Comparison of ENCODE assay signal across 4 cellular contexts in the genomic region with DNA sequence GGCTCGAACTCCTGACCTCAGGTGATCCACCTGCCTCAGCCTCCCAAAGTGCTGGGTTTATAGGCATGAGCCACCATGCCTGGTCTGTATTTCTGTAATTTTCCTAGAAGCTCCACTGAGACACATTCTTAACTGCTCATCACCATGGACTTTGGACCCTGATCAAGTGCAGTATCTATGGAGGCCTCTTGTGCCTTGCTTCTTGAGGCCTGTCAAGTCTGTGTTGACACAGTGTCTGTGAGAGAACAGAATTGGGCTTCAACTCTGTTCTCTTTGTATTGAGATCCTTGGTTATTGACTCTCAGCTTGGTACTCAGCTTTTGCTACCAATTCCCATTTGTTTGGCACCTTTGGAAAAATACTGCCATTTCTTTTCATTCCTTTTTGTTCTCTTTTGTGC.
DNase-seq lines count a peak whose midpoint lies in the region; ATAC-seq, FAIRE-seq and TF ChIP-seq lines count a peak whose summit lies in the region.
"Not testable (repeated sequence)": the region's sequence is repeated elsewhere in the genome, so short reads cannot be mapped to it uniquely, and the experiment has no call there.

No MANE protein-coding gene starts in this region.

- H3K27ac ChIP-seq in HCT116 (ENCODE audit: low read depth, low read length); H1 (ENCODE audit: low read depth, low read length): not testable (repeated sequence)
- peak overlapping the region; percentile 11 for H3K27ac ChIP-seq in hepatocyte

- H3K14ac ChIP-seq in H1 (ENCODE audit: insufficient read length), result not testable (repeated sequence)

- not testable (repeated sequence) for H4K5ac ChIP-seq in H1 (ENCODE audit: insufficient read length, low read depth, low read length)

- H3K79me2 ChIP-seq in HCT116 (ENCODE audit: insufficient read depth, low read length); H1 (ENCODE audit: control insufficient read depth in 1 of 2, insufficient read depth in 2 of 2, low read length in 2 of 2); hepatocyte: not testable (repeated sequence)

- not testable (repeated sequence) for H2BK5ac ChIP-seq in H1 (ENCODE audit: low read depth, low read length)

- H2BK20ac ChIP-seq in H1 (ENCODE audit: low read length), result peak overlapping the region; percentile 72; the same call in 1 of the 2 replicates

- H3K4me2 ChIP-seq in HCT116 (ENCODE audit: low read length), result peak overlapping the region; percentile 28; the same call in 1 of the 2 replicates
- H3K4me2 ChIP-seq in H1 (ENCODE audit: insufficient read depth in 1 of 2, low read depth in 2 of 2, low read length in 2 of 2); hepatocyte: not testable (repeated sequence)

- POLR2A ChIA-PET in HCT116 (lab: Charles Lee); H1 (lab: Charles Lee; ENCODE audit: partially characterized antibody): not testable (repeated sequence)

- H2BK12ac ChIP-seq in H1 (ENCODE audit: low read depth, low read length), result not testable (repeated sequence)

- H2BK15ac ChIP-seq in H1 (ENCODE audit: low read length), result not testable (repeated sequence)

- H3K27me3 ChIP-seq in HCT116 (ENCODE audit: insufficient read depth, low read length); H1 (replicated peaks in 1 of 4; ENCODE audit: control insufficient read depth in 3 of 4, extremely low read depth in 1 of 4, insufficient read depth in 3 of 4, low read length in 3 of 4); hepatocyte: not testable (repeated sequence)

- TF ChIP-seq POLR2A in HCT116 (IDR thresholded peaks at IDR 0.05; ENCODE audit: borderline replicate concordance, extremely low read depth, insufficient read depth, insufficient read length); H1 (IDR thresholded peaks at IDR 0.05; ENCODE audit: control extremely low read depth in 1 of 2, low read depth in 2 of 2, low read length in 2 of 2): not testable (repeated sequence)

- H3K79me1 ChIP-seq in H1 (ENCODE audit: low read depth, low read length), result not testable (repeated sequence)

- not testable (repeated sequence) for H2BK120ac ChIP-seq in H1 (replicated peaks; ENCODE audit: low read depth, low read length)

- not testable (repeated sequence) for H3K36me3 ChIP-seq in HCT116 (ENCODE audit: control insufficient read depth in 1 of 2, insufficient read depth in 2 of 2, low read length in 2 of 2); H1 (ENCODE audit: control insufficient read depth in 2 of 4, insufficient read depth in 4 of 4, low read length in 3 of 4); hepatocyte (replicated peaks; ENCODE audit: insufficient read depth, low read depth)

- not testable (repeated sequence) for H3K18ac ChIP-seq in H1 (ENCODE audit: extremely low read depth, low read length)

- H3K9me3 ChIP-seq in HCT116 (ENCODE audit: control insufficient read depth in 1 of 2, insufficient read depth in 1 of 2, low read depth in 1 of 2, low read length in 2 of 2); H1 (ENCODE audit: insufficient read depth in 2 of 2, low read depth in 1 of 2, low read length in 1 of 2); hepatocyte (ENCODE audit: low read depth): not testable (repeated sequence)

- H4K91ac ChIP-seq in H1 (replicated peaks; ENCODE audit: insufficient read length, low read length), result not testable (repeated sequence)

- TF ChIP-seq RAD21 in HCT116 (IDR thresholded peaks at IDR 0.05; ENCODE audit: low read depth); H1 (IDR thresholded peaks at IDR 0.05 in 1 of 2, conservative IDR thresholded peaks at IDR 0.05 in 1 of 2; ENCODE audit: low read depth in 2 of 2, low read length in 2 of 2): not testable (repeated sequence)

- not testable (repeated sequence) for H2AK5ac ChIP-seq in H1 (ENCODE audit: low read depth, low read length)

- not testable (repeated sequence) for H3K4me1 ChIP-seq in HCT116 (ENCODE audit: control insufficient read depth in 1 of 2, insufficient read depth in 2 of 2, low read length in 2 of 2); H1 (replicated peaks in 1 of 4; ENCODE audit: control insufficient read depth in 3 of 4, insufficient read depth in 4 of 4, low read length in 3 of 4); hepatocyte (ENCODE audit: insufficient read depth)

- not testable (repeated sequence) for H3K23ac ChIP-seq in H1 (ENCODE audit: insufficient read length)

- not testable (repeated sequence) for H3K4me3 ChIP-seq in HCT116 (replicated peaks in 1 of 2; ENCODE audit: low read depth in 1 of 2, low read length in 2 of 2); H1 (ENCODE audit: extremely low read depth in 1 of 4, insufficient read depth in 2 of 4, low read depth in 3 of 4, low read length in 4 of 4); hepatocyte

- H3K56ac ChIP-seq in H1 (replicated peaks; ENCODE audit: insufficient read length, low read depth, low read length), result not testable (repeated sequence)

- CTCF ChIA-PET in HCT116 (lab: Charles Lee); H1 (lab: Charles Lee; ENCODE audit: partially characterized antibody): not testable (repeated sequence)

- ATAC-seq in HCT116, result not testable (repeated sequence)

- not testable (repeated sequence) for H3K23me2 ChIP-seq in H1 (ENCODE audit: low read depth, low read length)

- H3K9ac ChIP-seq in HCT116 (ENCODE audit: low read length); H1 (replicated peaks in 1 of 4; ENCODE audit: extremely low read depth in 1 of 4, low read depth in 3 of 4, low read length in 3 of 4): not testable (repeated sequence)

- not testable (repeated sequence) for H3K9me2 ChIP-seq in HCT116 (ENCODE audit: insufficient read depth); hepatocyte (replicated peaks; ENCODE audit: insufficient read depth)

- TF ChIP-seq CTCF in HCT116 (IDR thresholded peaks at IDR 0.05 in 2 of 3, conservative IDR thresholded peaks at IDR 0.05 in 1 of 3; ENCODE audit: borderline replicate concordance in 1 of 3, insufficient read depth in 1 of 3, low read depth in 2 of 3, low read length in 2 of 3); H1 (IDR thresholded peaks at IDR 0.05; ENCODE audit: control extremely low read depth in 1 of 3, insufficient read depth in 1 of 3, low read depth in 1 of 3, low read length in 3 of 3); hepatocyte (IDR thresholded peaks at IDR 0.05; ENCODE audit: poor library complexity): not testable (repeated sequence)

- not testable (repeated sequence) for TF ChIP-seq EP300 in H1 (IDR thresholded peaks at IDR 0.05; ENCODE audit: borderline replicate concordance in 1 of 2, low read depth in 2 of 2, low read length in 2 of 2)

- not testable (repeated sequence) for H3K4ac ChIP-seq in H1 (replicated peaks; ENCODE audit: insufficient read length, low read depth, low read length)

- intact Hi-C loops in HCT116 (cut with micrococcal nuclease), result not testable (repeated sequence)

- H2AFZ ChIP-seq in HCT116 (ENCODE audit: low read depth, low read length, poor library complexity, severe bottlenecking); H1 (ENCODE audit: low read length); hepatocyte: not testable (repeated sequence)

- not testable (repeated sequence) for BruUV-seq in HCT116 (replicated peaks; lab: Mats Ljungman, UMichigan)

- H4K8ac ChIP-seq in H1 (ENCODE audit: extremely low read depth, insufficient read depth, low read length), result not testable (repeated sequence)

- not testable (repeated sequence) for FAIRE-seq in H1 (lab: Jason Lieb, UNC)

- RAD21 ChIA-PET in HCT116 (lab: Charles Lee; ENCODE audit: low non-redundant PET in 1 of 2, low total read pairs in 2 of 2, uncharacterized antibody in 2 of 2, unreplicated experiment in 2 of 2), result not testable (repeated sequence)

- 94% methylated on average over 1 of the region's 1 CpG; no CpG with 5 or more reads in 1 of the 2 experiments for WGBS in H1 (ENCODE audit: extremely low coverage in 1 of 2, insufficient coverage in 1 of 2, insufficient read length in 1 of 2, insufficient replicate concordance in 2 of 2, low coverage in 1 of 2, low lambda C conversion rate in 2 of 2, missing lambda C conversion rate in 1 of 2), 2 experiments
- WGBS in hepatocyte (ENCODE audit: low lambda C conversion rate, missing lambda C conversion rate), result 89% methylated on average over 1 of the region's 1 CpG

- DNase-seq in HCT116 (ENCODE audit: low read depth, low spot score); H1 (ENCODE audit: low read depth in 1 of 2, low spot score in 2 of 2): not testable (repeated sequence)
- DNase-seq in hepatocyte (ENCODE audit: low spot score) (peak; percentile 64), renal cortical epithelial cell (ENCODE audit: low read depth) (peak; percentile 41)

- H4K20me1 ChIP-seq in HCT116 (ENCODE audit: insufficient read depth); H1 (replicated peaks in 1 of 2; ENCODE audit: control insufficient read depth in 1 of 2, insufficient read depth in 2 of 2, low read length in 2 of 2); hepatocyte (ENCODE audit: insufficient read depth, poor library complexity, severe bottlenecking): not testable (repeated sequence)
